ENCODE assay signal across 23 cellular contexts in the genomic region with DNA sequence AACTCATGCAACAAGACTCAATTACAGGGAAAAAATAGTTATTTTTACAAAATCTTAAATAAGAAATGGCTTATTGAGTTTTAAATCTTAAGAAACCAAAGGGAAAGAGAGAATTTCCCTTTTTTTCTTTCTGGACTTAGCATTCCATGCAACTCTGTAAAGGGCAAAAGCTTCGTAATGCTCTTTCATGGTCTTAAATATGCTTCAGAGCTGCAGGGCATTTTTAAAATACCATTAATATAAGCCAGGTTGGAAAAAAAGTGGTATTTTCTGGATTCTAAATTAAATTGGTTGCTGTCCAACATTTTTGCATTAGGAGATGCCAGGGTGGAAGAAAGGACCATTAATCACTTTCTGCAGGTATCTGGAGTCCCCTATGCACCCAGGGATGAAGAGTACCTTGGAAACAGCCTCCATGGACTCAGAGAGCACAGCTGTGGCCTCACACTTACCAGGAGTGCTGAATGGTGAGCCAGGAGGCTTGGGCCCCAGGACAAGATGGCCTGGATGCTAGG.
DNase-seq lines count a peak whose midpoint lies in the region; ATAC-seq, FAIRE-seq and TF ChIP-seq lines count a peak whose summit lies in the region.
"Had no signal": no experiment of that assay in that cellular context is flagged by ENCODE, and none has a peak within 500 bp of the region (broad histone marks: within the 10 kb centered on the region; RNA-seq: fewer than 3 reads in every experiment).

No MANE protein-coding gene starts in this region.

- H3K4me3 ChIP-seq in keratinocyte (ENCODE audit: control insufficient read depth in 2 of 3, extremely low read depth in 1 of 3, insufficient read depth in 2 of 3, low read depth in 1 of 3, low read length in 3 of 3): no peak overlapping the region
- H3K4me3 ChIP-seq in smooth muscle cell: no peak overlapping the region

- peak; percentile 21 for DNase-seq in M059J (ENCODE audit: low read depth)
- DNase-seq in amniotic stem cell (lab: John Stamatoyannopoulos, UW): peak; percentile 25
- DNase-seq in keratinocyte (ENCODE audit: low read depth, low spot score): no peak
- no peak for DNase-seq in smooth muscle cell (lab: John Stamatoyannopoulos, UW; ENCODE audit: unreplicated experiment)
- DNase-seq in naive thymus-derived CD8-positive, alpha-beta T cell: no peak
- DNase-seq in AG08396 (ENCODE audit: low spot score): no peak
- no peak for DNase-seq in stimulated activated naive CD4-positive, alpha-beta T cell treated with Interleukin-2 at 50 U/mL for 16 hours (lab: John Stamatoyannopoulos, UW)
- DNase-seq: BE2C; CD8-positive, alpha-beta memory T cell; DMS 273 treated with DMSO at 0.1 percent for 48 hours; DND-41; KG1; NCI-H1092; NCI-H1417 treated with DMSO at 0.1 percent for 48 hours; NCI-H1694 treated with DMSO at 0.1 percent for 48 hours; NCI-H2081; NCI-H2227 treated with DMSO at 0.1 percent for 48 hours; NCI-H526 treated with DMSO at 0.1 percent for 48 hours; SIG-M5 had no signal

- no peaks in the 10 kb centered on the region for H3K9me3 ChIP-seq in keratinocyte (ENCODE audit: control insufficient read depth, low read depth, low read length)
- H3K9me3 ChIP-seq in smooth muscle cell (replicated peaks; ENCODE audit: low read depth): no peaks in the 10 kb centered on the region
- H3K9me3 ChIP-seq: BE2C had no signal

- ATAC-seq in naive thymus-derived CD8-positive, alpha-beta T cell: no peak
- ATAC-seq: Panc1 had no signal

- H3F3A ChIP-seq in smooth muscle cell (ENCODE audit: low read depth): peaks cover 12% of the 10 kb centered on the region

- no peaks in the 10 kb centered on the region for H3K9me3 Mint-ChIP-seq in naive thymus-derived CD8-positive, alpha-beta T cell
- H3K9me3 Mint-ChIP-seq: CD8-positive, alpha-beta memory T cell had no signal

- peaks cover 0 to 14% (median 0%) of the 10 kb centered on the region in 4 donors for H3K4me1 Mint-ChIP-seq in naive thymus-derived CD8-positive, alpha-beta T cell
- H3K4me1 Mint-ChIP-seq: CD14-positive monocyte had no signal

- dilution Hi-C loops in keratinocyte (cut with MboI; ENCODE audit: extremely low pct_ligation_motif_present, low sequenced_read_pairs): no loop called here

- H3K27ac ChIP-seq in keratinocyte (ENCODE audit: control insufficient read depth, insufficient read depth, low read length) (no peak overlapping the region), smooth muscle cell (ENCODE audit: low read depth) (no peak overlapping the region)

- H2AFZ ChIP-seq in keratinocyte (ENCODE audit: control insufficient read depth, low read length): no peak overlapping the region
- no peak overlapping the region for H2AFZ ChIP-seq in smooth muscle cell (ENCODE audit: low read depth)

- TF ChIP-seq CTCF in keratinocyte (optimal IDR thresholded peaks at IDR 0.05 in 1 of 3, IDR thresholded peaks at IDR 0.05 in 1 of 3, conservative IDR thresholded peaks at IDR 0.05 in 1 of 3; ENCODE audit: extremely low read depth in 1 of 3, insufficient read depth in 2 of 3, low read length in 3 of 3) (no peak), smooth muscle cell (IDR thresholded peaks at IDR 0.05; ENCODE audit: borderline replicate concordance, insufficient read depth, poor library complexity, severe bottlenecking) (no peak)

- H3K9ac ChIP-seq in keratinocyte (ENCODE audit: control insufficient read depth, extremely low read depth, insufficient read depth, low read length) (no peak overlapping the region), smooth muscle cell (ENCODE audit: low read depth) (no peak overlapping the region)

- H3K36me3 Mint-ChIP-seq in naive thymus-derived CD8-positive, alpha-beta T cell: no peaks in the 10 kb centered on the region
- H3K36me3 Mint-ChIP-seq: CD14-positive monocyte had no signal

- H3K4me2 ChIP-seq in keratinocyte (ENCODE audit: control insufficient read depth, extremely low read depth, insufficient read depth, low read depth, low read length) (no peak overlapping the region), smooth muscle cell (peak overlapping the region; percentile 22)

- H3K4me1 ChIP-seq in keratinocyte (ENCODE audit: control insufficient read depth, extremely low read depth, insufficient read depth, low read length) (peaks cover 4% of the 10 kb centered on the region), smooth muscle cell (ENCODE audit: low read depth) (no peaks in the 10 kb centered on the region)
- H3K4me1 ChIP-seq: BE2C had no signal

- no peaks in the 10 kb centered on the region for H3K9me1 ChIP-seq in keratinocyte (ENCODE audit: control insufficient read depth, extremely low read depth, insufficient read depth, low read length)

- 30% methylated on average over 1 of the region's 1 CpG for WGBS in smooth muscle cell (ENCODE audit: low lambda C conversion rate)

- H3K27me3 Mint-ChIP-seq in naive thymus-derived CD8-positive, alpha-beta T cell: peaks cover 5 to 24% (median 9%) of the 10 kb centered on the region in 5 donors

- H3K27me3 ChIP-seq in keratinocyte (ENCODE audit: control insufficient read depth, extremely low read depth, insufficient read depth, low read length): no peaks in the 10 kb centered on the region
- H3K27me3 ChIP-seq in smooth muscle cell (ENCODE audit: low read depth): no peaks in the 10 kb centered on the region
- H3K27me3 ChIP-seq: BE2C had no signal

- no peak overlapping the region for H3K4me3 Mint-ChIP-seq in naive thymus-derived CD8-positive, alpha-beta T cell
- H3K4me3 Mint-ChIP-seq: CD14-positive monocyte; CD8-positive, alpha-beta memory T cell had no signal

- H3K36me3 ChIP-seq in keratinocyte (ENCODE audit: control insufficient read depth in 2 of 2, extremely low read depth in 1 of 2, insufficient read depth in 2 of 2, low read length in 2 of 2) (no peaks in the 10 kb centered on the region), smooth muscle cell (ENCODE audit: low read depth) (no peaks in the 10 kb centered on the region)
- H3K36me3 ChIP-seq: BE2C had no signal

- POLR2A ChIA-PET in naive thymus-derived CD8-positive, alpha-beta T cell (lab: Charles Lee): no interaction called here

- H4K20me1 ChIP-seq in keratinocyte (ENCODE audit: control insufficient read depth, extremely low read depth, insufficient read depth, low read length): no peaks in the 10 kb centered on the region
- H4K20me1 ChIP-seq in smooth muscle cell (ENCODE audit: low read depth): no peaks in the 10 kb centered on the region

- FAIRE-seq in keratinocyte (lab: Jason Lieb, UNC): peak; percentile 23
- FAIRE-seq: GM18507, H54 had no signal

- H3K79me2 ChIP-seq in keratinocyte (ENCODE audit: control insufficient read depth, insufficient read depth, low read length) (no peaks in the 10 kb centered on the region), smooth muscle cell (ENCODE audit: low read depth) (no peaks in the 10 kb centered on the region)

- no peak overlapping the region for H3K27ac Mint-ChIP-seq in naive thymus-derived CD8-positive, alpha-beta T cell
- H3K27ac Mint-ChIP-seq: CD14-positive monocyte; CD8-positive, alpha-beta memory T cell had no signal

Comparison
In these comparisons a context has a peak if more than half of its experiments do, and no peak if none do; other contexts are left out.
1. DNase-seq: peak in M059J (single experiment) and amniotic stem cell (single experiment); none in keratinocyte (single experiment), smooth muscle cell (single experiment), naive thymus-derived CD8-positive, alpha-beta T cell (0 of 10), AG08396 (single experiment) and stimulated activated naive CD4-positive, alpha-beta T cell treated with Interleukin-2 at 50 U/mL for 16 hours (single experiment).